ENCODE assay signal across 16 cellular contexts in genomic region chr4:8316911-8317351, GRCh38. TPM values are rescaled to one million over a fixed set of nuclear protein-coding genes. Genes with fewer than 3 reads are reported as not detected.
DNase-seq lines count a peak whose midpoint lies in the region; ATAC-seq and TF ChIP-seq lines count a peak whose summit lies in the region.
"Had no signal": no experiment of that assay in that cellular context is flagged by ENCODE, and none has a peak within 500 bp of the region (broad histone marks: within the 10 kb centered on the region; RNA-seq: fewer than 3 reads in every experiment).

No MANE protein-coding gene starts in this region.

- intact Hi-C loops in Caco-2 (cut with micrococcal nuclease; ENCODE audit: unreplicated experiment), result no loop called here
- intact Hi-C loops in sciatic nerve (cut with DNase I), result no loop called here
- intact Hi-C loops in mucosa of descending colon (cut with DNase I, micrococcal nuclease), result no loop called here

- ATAC-seq in left lobe of liver (no peak), sciatic nerve (no peak), mucosa of descending colon (no peak)
- ATAC-seq in stimulated activated naive CD8-positive, alpha-beta T cell treated with anti-CD3 and anti-CD28 coated beads, Interleukin-15, Interleukin-2, amounts not matched to agents 100 U/mL and 50 U/mL, for 24 hours, result no peak

- no peak overlapping the region for H3K4me3 ChIP-seq in Caco-2 (ENCODE audit: low read depth, low read length)
- H3K4me3 ChIP-seq in mucosa of descending colon, result no peak overlapping the region

- no peak overlapping the region for H3K4me3 Mint-ChIP-seq in Caco-2 (ENCODE audit: unreplicated experiment)
- H3K4me3 Mint-ChIP-seq: activated naive CD8-positive, alpha-beta T cell; neural crest cell had no signal

- H3K9me3 ChIP-seq in Caco-2 (no peaks in the 10 kb centered on the region), mucosa of descending colon (no peaks in the 10 kb centered on the region)

- H3K27me3 ChIP-seq in Caco-2 (replicated peaks; ENCODE audit: control insufficient read depth, insufficient read depth, low read length), result no peaks in the 10 kb centered on the region

- CTCF ChIA-PET in Caco-2 (lab: Charles Lee) (no interaction called here), RWPE1 (lab: Yijun Ruan, JAX) (no interaction called here)

- peak overlapping the region; percentile 86 for H3K27ac ChIP-seq in RWPE1
- H3K27ac ChIP-seq: HL-60 had no signal

- H3K4me1 Mint-ChIP-seq in Caco-2 (ENCODE audit: low read depth, unreplicated experiment), result peaks cover 14% of the 10 kb centered on the region

- POLR2A ChIA-PET in Caco-2 (lab: Charles Lee), result no interaction called here
- POLR2A ChIA-PET in RWPE1 (lab: Yijun Ruan, JAX; ENCODE audit: low non-redundant PET), result no interaction called here

- no TSS peak for BruUV-seq in Caco-2 (replicated peaks; lab: Mats Ljungman, UMichigan)

- H3K27me3 Mint-ChIP-seq in Caco-2 (ENCODE audit: insufficient read depth, unreplicated experiment), result no peaks in the 10 kb centered on the region
- H3K27me3 Mint-ChIP-seq: activated naive CD8-positive, alpha-beta T cell had no signal

- peak overlapping the region; percentile 61 for H3K27ac Mint-ChIP-seq in Caco-2 (ENCODE audit: unreplicated experiment)
- H3K27ac Mint-ChIP-seq: activated naive CD8-positive, alpha-beta T cell had no signal

- no peaks in the 10 kb centered on the region for H3K9me3 Mint-ChIP-seq in Caco-2 (ENCODE audit: unreplicated experiment)

- TF ChIP-seq CTCF in Caco-2 (IDR thresholded peaks at IDR 0.05; ENCODE audit: insufficient read depth in 1 of 2, low read depth in 1 of 2, low read length in 1 of 2, severe bottlenecking in 1 of 2, unreplicated experiment in 1 of 2) (no peak), RWPE1 (conservative IDR thresholded peaks at IDR 0.05; ENCODE audit: low read depth) (no peak), mucosa of descending colon (IDR thresholded peaks at IDR 0.05) (no peak)

- H3K36me3 ChIP-seq in Caco-2 (ENCODE audit: control insufficient read depth, insufficient read depth, low read length) (no peaks in the 10 kb centered on the region), mucosa of descending colon (ENCODE audit: low read depth) (no peaks in the 10 kb centered on the region)

- peaks cover 12% of the 10 kb centered on the region for H3K4me1 ChIP-seq in Caco-2
- no peaks in the 10 kb centered on the region for H3K4me1 ChIP-seq in mucosa of descending colon (ENCODE audit: low read depth)

- DNase-seq in Caco-2 (no peak), RWPE1 (ENCODE audit: low spot score) (no peak), left lobe of liver (ENCODE audit: low spot score) (peak; percentile 29), sciatic nerve (ENCODE audit: low spot score) (peak; percentile 37), NCI-H1048 (lab: John Stamatoyannopoulos, UW) (no peak), mucosa of descending colon (no peak), Kasumi-1 (lab: John Stamatoyannopoulos, UW) (no peak)
- no peak for DNase-seq in stimulated activated naive CD8-positive, alpha-beta T cell treated with anti-CD3 and anti-CD28 coated beads, Interleukin-15, Interleukin-2, amounts not matched to agents 100 U/mL and 50 U/mL, for 24 hours
- DNase-seq: GF-D8, NCI-H2029 treated with DMSO at 0.1 percent for 48 hours, NCI-H524 treated with DMSO at 0.1 percent for 48 hours had no signal

- H3K36me3 Mint-ChIP-seq in Caco-2 (ENCODE audit: insufficient read depth, unreplicated experiment), result peaks cover 5% of the 10 kb centered on the region

RNA-seq across cellular contexts. Expression of gene HTRA3, which starts 47.4 kb away (rescaled TPM):
- total RNA-seq in Caco-2 (2022) (0.63 and 0.66 TPM in 2 replicates), left lobe of liver (1.6 TPM), sciatic nerve (23.7 TPM), mucosa of descending colon (10 to 100 TPM in 1 of 3 donors, 1 to 10 TPM in 2; 2.5 to 18.5 (median 4.2) TPM)
- total RNA-seq: SK-MEL-5; T-helper 2 cell treated with Interferon-gamma antibody and Interleukin-4, amounts not matched to agents 100 ng/mL and 5 ng/mL, for 36 hours had no signal

Comparison
In these comparisons a context has a peak if more than half of its experiments do, and no peak if none do; other contexts are left out.
1. DNase-seq: peak in left lobe of liver (single experiment) and sciatic nerve (single experiment); none in Caco-2 (0 of 2), RWPE1 (single experiment), NCI-H1048 (single experiment), mucosa of descending colon (0 of 3), stimulated activated naive CD8-positive, alpha-beta T cell treated with anti-CD3 and anti-CD28 coated beads, Interleukin-15, Interleukin-2, amounts not matched to agents 100 U/mL and 50 U/mL, for 24 hours (single experiment) and Kasumi-1 (0 of 2).